ENCODE assay signal across 1 cellular context in the genomic region with DNA sequence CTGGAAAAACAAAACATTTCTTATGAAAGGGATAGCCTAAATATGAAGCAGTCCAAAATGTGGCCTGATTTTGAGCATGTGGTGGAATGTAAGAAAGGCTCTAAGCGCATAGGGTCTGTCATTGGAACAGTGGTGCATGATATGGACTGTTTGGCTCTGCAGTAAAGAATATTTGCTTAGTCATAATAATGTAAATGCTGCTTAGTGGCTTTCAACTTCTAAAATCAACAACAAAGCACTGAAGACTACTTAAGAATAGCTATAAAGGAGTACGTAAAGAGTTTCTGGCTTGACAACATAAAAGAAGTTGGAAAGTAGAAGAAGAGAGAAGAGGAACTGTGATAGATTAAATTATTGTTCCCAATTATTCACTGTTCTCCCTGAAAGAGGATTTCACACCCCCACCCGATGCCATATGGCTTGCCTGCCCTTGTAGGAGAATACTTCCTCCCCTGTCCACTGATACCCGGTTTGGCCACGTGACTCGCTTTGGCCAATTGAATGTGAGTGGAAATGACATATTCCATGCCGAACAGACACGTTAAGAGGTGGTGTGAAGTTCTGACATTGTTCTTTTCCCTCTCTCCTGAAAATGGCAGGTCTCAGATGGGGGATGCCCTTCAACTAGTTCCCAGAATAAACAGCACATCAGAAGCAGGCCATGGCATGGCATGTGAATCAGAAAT.
TF ChIP-seq lines count a peak whose summit lies in the region.

No MANE protein-coding gene starts in this region.

TF ChIP-seq in K562, 482 proteins besides CTCF, POLR2A, EP300 and RAD21 (continued from another document):
- TF ChIP-seq XRCC3 (IDR thresholded peaks at IDR 0.05) (no peak), NFE2 (IDR thresholded peaks at IDR 0.05; ENCODE audit: low read depth) (0 out of 2 replicates have a peak, but pooled peaks have one; percentile 21), KDM5B (IDR thresholded peaks at IDR 0.05; ENCODE audit: insufficient replicate concordance, low read depth, low read length) (no peak), SIX5 (IDR thresholded peaks at IDR 0.05; ENCODE audit: borderline replicate concordance in 1 of 2, insufficient read depth in 1 of 2, low read depth in 1 of 2, low read length in 2 of 2) (no peak), MAFG (tag; conservative IDR thresholded peaks at IDR 0.05) (peak; percentile 51), ZNF165 (CRISPR knock-in tag; IDR thresholded peaks at IDR 0.05; ENCODE audit: borderline replicate concordance) (no peak), HDAC8 (tag; IDR thresholded peaks at IDR 0.05) (no peak), CLOCK (CRISPR knock-in tag; IDR thresholded peaks at IDR 0.05; ENCODE audit: borderline replicate concordance) (no peak), BRCA1 (IDR thresholded peaks at IDR 0.05) (no peak), BRCA1 (CRISPR knock-in tag; IDR thresholded peaks at IDR 0.05) (no peak), ZFPM2 (CRISPR knock-in tag; IDR thresholded peaks at IDR 0.05) (no peak), ZNF511 (CRISPR knock-in tag; IDR thresholded peaks at IDR 0.05) (no peak), PRMT5 (CRISPR knock-in tag; IDR thresholded peaks at IDR 0.05) (no peak), ZNF282 (CRISPR knock-in tag; IDR thresholded peaks at IDR 0.05) (no peak), IFI16 (CRISPR knock-in tag; IDR thresholded peaks at IDR 0.05) (no peak), NFYB (IDR thresholded peaks at IDR 0.05; ENCODE audit: extremely low read depth, insufficient read length) (peak; percentile 90), CREB5 (CRISPR knock-in tag; IDR thresholded peaks at IDR 0.05) (no peak), ATF3 (IDR thresholded peaks at IDR 0.05) (no peak), ATF3 (CRISPR knock-in tag; conservative IDR thresholded peaks at IDR 0.05) (no peak), HLTF (IDR thresholded peaks at IDR 0.05) (no peak), SMAD4 (CRISPR knock-in tag; conservative IDR thresholded peaks at IDR 0.05) (no peak), CEBPB (tag; IDR thresholded peaks at IDR 0.05) (no peak), ZNF76 (CRISPR knock-in tag; IDR thresholded peaks at IDR 0.05; ENCODE audit: borderline replicate concordance) (no peak), ZNF316 (IDR thresholded peaks at IDR 0.05) (peak; percentile 29; the same call in 1 of the 2 replicates), HDAC2 (IDR thresholded peaks at IDR 0.05) (no peak), JUNB (CRISPR knock-in tag; conservative IDR thresholded peaks at IDR 0.05) (no peak), GMEB1 (CRISPR knock-in tag; IDR thresholded peaks at IDR 0.05) (no peak), SMARCE1 (IDR thresholded peaks at IDR 0.05) (no peak), GTF2E2 (tag; IDR thresholded peaks at IDR 0.05) (no peak), L3MBTL2 (IDR thresholded peaks at IDR 0.05) (peak; percentile 30; the same call in 1 of the 2 replicates), ZNF589 (CRISPR knock-in tag; IDR thresholded peaks at IDR 0.05; ENCODE audit: low read depth) (no peak), CBX8 (IDR thresholded peaks at IDR 0.05; ENCODE audit: borderline replicate concordance, extremely low read depth, low read depth, low read length, poor library complexity, severe bottlenecking) (no peak), CREB3 (tag; conservative IDR thresholded peaks at IDR 0.05; ENCODE audit: low read depth) (no peak), PPARD (CRISPR knock-in tag; IDR thresholded peaks at IDR 0.05) (no peak), RBM25 (IDR thresholded peaks at IDR 0.05; ENCODE audit: low read depth, low read length, severe bottlenecking) (peak; percentile 45), RAD51 (IDR thresholded peaks at IDR 0.05; ENCODE audit: borderline replicate concordance, low read depth) (peak; percentile 75), SIRT6 (IDR thresholded peaks at IDR 0.05; ENCODE audit: low read depth, low read length) (no peak), GABPA (tag; conservative IDR thresholded peaks at IDR 0.05; ENCODE audit: low read depth) (no peak), CBFA2T2 (conservative IDR thresholded peaks at IDR 0.05) (peak; percentile 17; the same call in 1 of the 2 replicates), ZNF830 (CRISPR knock-in tag; IDR thresholded peaks at IDR 0.05) (no peak), NFIC (IDR thresholded peaks at IDR 0.05) (no peak), CSDE1 (IDR thresholded peaks at IDR 0.05) (no peak), BMI1 (IDR thresholded peaks at IDR 0.05; ENCODE audit: low read length) (no peak), CXXC5 (CRISPR knock-in tag; IDR thresholded peaks at IDR 0.05) (no peak)
- TF ChIP-seq, protein P1, sequence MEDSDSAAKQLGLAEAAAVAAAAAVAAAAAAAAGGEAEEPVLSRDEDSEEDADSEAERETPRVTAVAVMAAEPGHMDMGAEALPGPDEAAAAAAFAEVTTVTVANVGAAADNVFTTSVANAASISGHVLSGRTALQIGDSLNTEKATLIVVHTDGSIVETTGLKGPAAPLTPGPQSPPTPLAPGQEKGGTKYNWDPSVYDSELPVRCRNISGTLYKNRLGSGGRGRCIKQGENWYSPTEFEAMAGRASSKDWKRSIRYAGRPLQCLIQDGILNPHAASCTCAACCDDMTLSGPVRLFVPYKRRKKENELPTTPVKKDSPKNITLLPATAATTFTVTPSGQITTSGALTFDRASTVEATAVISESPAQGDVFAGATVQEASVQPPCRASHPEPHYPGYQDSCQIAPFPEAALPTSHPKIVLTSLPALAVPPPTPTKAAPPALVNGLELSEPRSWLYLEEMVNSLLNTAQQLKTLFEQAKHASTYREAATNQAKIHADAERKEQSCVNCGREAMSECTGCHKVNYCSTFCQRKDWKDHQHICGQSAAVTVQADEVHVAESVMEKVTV (CRISPR knock-in tag; IDR thresholded peaks at IDR 0.05): no peak
- TF ChIP-seq, protein P2, sequence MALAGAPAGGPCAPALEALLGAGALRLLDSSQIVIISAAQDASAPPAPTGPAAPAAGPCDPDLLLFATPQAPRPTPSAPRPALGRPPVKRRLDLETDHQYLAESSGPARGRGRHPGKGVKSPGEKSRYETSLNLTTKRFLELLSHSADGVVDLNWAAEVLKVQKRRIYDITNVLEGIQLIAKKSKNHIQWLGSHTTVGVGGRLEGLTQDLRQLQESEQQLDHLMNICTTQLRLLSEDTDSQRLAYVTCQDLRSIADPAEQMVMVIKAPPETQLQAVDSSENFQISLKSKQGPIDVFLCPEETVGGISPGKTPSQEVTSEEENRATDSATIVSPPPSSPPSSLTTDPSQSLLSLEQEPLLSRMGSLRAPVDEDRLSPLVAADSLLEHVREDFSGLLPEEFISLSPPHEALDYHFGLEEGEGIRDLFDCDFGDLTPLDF (CRISPR knock-in tag; IDR thresholded peaks at IDR 0.05): no peak
- TF ChIP-seq, protein P3, sequence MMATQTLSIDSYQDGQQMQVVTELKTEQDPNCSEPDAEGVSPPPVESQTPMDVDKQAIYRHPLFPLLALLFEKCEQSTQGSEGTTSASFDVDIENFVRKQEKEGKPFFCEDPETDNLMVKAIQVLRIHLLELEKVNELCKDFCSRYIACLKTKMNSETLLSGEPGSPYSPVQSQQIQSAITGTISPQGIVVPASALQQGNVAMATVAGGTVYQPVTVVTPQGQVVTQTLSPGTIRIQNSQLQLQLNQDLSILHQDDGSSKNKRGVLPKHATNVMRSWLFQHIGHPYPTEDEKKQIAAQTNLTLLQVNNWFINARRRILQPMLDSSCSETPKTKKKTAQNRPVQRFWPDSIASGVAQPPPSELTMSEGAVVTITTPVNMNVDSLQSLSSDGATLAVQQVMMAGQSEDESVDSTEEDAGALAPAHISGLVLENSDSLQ (IDR thresholded peaks at IDR 0.05): no peak
- TF ChIP-seq, protein P4, sequence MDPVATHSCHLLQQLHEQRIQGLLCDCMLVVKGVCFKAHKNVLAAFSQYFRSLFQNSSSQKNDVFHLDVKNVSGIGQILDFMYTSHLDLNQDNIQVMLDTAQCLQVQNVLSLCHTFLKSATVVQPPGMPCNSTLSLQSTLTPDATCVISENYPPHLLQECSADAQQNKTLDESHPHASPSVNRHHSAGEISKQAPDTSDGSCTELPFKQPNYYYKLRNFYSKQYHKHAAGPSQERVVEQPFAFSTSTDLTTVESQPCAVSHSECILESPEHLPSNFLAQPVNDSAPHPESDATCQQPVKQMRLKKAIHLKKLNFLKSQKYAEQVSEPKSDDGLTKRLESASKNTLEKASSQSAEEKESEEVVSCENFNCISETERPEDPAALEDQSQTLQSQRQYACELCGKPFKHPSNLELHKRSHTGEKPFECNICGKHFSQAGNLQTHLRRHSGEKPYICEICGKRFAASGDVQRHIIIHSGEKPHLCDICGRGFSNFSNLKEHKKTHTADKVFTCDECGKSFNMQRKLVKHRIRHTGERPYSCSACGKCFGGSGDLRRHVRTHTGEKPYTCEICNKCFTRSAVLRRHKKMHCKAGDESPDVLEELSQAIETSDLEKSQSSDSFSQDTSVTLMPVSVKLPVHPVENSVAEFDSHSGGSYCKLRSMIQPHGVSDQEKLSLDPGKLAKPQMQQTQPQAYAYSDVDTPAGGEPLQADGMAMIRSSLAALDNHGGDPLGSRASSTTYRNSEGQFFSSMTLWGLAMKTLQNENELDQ (CRISPR knock-in tag; IDR thresholded peaks at IDR 0.05; ENCODE audit: borderline replicate concordance): no peak
- TF ChIP-seq, protein P5, sequence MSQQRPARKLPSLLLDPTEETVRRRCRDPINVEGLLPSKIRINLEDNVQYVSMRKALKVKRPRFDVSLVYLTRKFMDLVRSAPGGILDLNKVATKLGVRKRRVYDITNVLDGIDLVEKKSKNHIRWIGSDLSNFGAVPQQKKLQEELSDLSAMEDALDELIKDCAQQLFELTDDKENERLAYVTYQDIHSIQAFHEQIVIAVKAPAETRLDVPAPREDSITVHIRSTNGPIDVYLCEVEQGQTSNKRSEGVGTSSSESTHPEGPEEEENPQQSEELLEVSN (IDR thresholded peaks at IDR 0.05; ENCODE audit: borderline replicate concordance in 1 of 2, extremely low read depth in 1 of 2, insufficient read depth in 1 of 2, insufficient read length in 1 of 2, low read depth in 1 of 2, low read length in 1 of 2, poor library complexity in 1 of 2, severe bottlenecking in 1 of 2): no peak
- TF ChIP-seq, protein P6, sequence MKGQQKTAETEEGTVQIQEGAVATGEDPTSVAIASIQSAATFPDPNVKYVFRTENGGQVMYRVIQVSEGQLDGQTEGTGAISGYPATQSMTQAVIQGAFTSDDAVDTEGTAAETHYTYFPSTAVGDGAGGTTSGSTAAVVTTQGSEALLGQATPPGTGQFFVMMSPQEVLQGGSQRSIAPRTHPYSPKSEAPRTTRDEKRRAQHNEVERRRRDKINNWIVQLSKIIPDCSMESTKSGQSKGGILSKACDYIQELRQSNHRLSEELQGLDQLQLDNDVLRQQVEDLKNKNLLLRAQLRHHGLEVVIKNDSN (CRISPR knock-in tag; IDR thresholded peaks at IDR 0.05): peak; percentile 71
